8 cellular contexts compared by ENCODE assay signal in the genomic region with DNA sequence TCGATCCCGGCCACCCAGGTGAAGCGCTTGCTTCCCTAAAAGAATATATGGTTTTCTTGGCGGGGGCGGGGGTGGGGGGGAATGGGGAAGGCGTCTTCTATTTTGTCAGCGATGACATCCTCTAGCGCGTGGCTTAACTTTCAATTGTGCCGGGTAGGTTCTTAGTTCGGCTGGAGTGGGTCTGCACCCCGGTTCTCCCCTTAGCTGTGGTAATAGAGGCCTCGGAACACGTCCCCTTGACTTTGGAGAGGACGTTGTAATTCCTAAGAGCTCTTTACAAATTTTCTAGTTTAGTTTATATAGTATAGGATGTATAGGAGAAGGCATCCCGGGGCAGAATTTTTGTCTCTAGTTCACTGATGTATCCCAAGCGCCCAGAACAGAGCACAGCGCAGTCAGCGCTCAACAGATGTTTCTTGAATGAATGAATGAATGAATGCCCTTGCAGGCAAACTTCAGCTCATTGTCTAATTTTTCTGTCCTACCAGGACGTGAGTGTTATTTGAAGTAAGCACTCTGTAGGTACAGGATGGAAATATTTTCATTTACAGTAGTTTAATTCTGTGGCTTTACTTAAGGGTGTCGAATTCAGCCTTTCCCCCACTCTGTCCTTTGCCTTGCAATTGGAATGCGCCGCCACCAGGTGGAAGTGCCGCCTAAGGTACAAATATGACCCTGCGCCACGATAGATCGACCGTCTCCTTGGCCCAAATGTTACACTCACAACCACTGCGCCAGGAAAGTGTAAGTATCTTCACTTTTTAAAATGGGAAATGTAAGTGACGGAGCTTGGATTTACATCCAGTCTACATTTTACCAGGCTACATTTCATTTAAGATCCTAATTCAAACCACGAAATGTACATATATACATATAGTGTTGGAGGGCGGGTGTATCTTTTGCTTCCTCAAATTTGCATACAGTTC.
A peak's percentile ranks its signal among the peaks of the same experiment; 100 is the strongest.
DNase-seq lines count a peak whose midpoint lies in the region; ATAC-seq and TF ChIP-seq lines count a peak whose summit lies in the region.

No MANE protein-coding gene starts in this region.

- ATAC-seq in DND-41 (ENCODE audit: insufficient read depth, low read depth): peak; percentile 70
- ATAC-seq in GM21786 (IDR thresholded peaks at IDR 0.05; ENCODE audit: unreplicated experiment): peak; percentile 78

- DNase-seq in DND-41 (peak; percentile 78), KG1 (lab: John Stamatoyannopoulos, UW) (peak; percentile 50), RKO (ENCODE audit: low spot score) (peak; percentile 89), fibroblast of the conjunctiva (ENCODE audit: low read depth) (peak; percentile 70)
- peak; percentile 59 for DNase-seq in activated T-helper 9 cell treated with anti-CD3 and anti-CD28 coated beads, Interleukin-2, amount 50 U/mL, for 16 hours (ENCODE audit: low read depth)
- DNase-seq in stimulated activated naive CD4-positive, alpha-beta T cell treated with Interleukin-2 at 50 U/mL for 16 hours (lab: John Stamatoyannopoulos, UW): peak; percentile 70

- peak overlapping the region; percentile 26 to 86 (median 75) for H3K27ac Mint-ChIP-seq in nephron

- no peaks in the 10 kb centered on the region for H3K27me3 Mint-ChIP-seq in nephron (ENCODE audit: low read depth)

- peaks cover 30% of the 10 kb centered on the region for H3K36me3 ChIP-seq in DND-41 (ENCODE audit: insufficient read depth, low read length)

- H3K9ac ChIP-seq in DND-41 (ENCODE audit: low read depth, low read length): peak overlapping the region; percentile 93

- peak overlapping the region; percentile 93 for H3K4me2 ChIP-seq in DND-41 (ENCODE audit: insufficient read depth, low read length)

- H2AFZ ChIP-seq in DND-41 (ENCODE audit: low read depth, low read length): peak overlapping the region; percentile 99

- H3K4me1 ChIP-seq in DND-41 (ENCODE audit: insufficient read depth, low read length): peaks cover 34% of the 10 kb centered on the region

- H3K27me3 ChIP-seq in DND-41 (ENCODE audit: insufficient read depth, low read length, poor library complexity): no peaks in the 10 kb centered on the region

- H3K27ac ChIP-seq in DND-41 (ENCODE audit: low read length): peak overlapping the region; percentile 98

- peak overlapping the region; percentile 58 to 76 for H3K4me3 ChIP-seq in DND-41 (ENCODE audit: low read depth in 1 of 2, low read length in 2 of 2)

- peaks cover 16% of the 10 kb centered on the region for H3K36me3 Mint-ChIP-seq in nephron (ENCODE audit: low read depth)

- H3K4me1 Mint-ChIP-seq in nephron: peaks cover 23% of the 10 kb centered on the region

- peak; percentile 94 for TF ChIP-seq CTCF in DND-41 (IDR thresholded peaks at IDR 0.05; ENCODE audit: borderline replicate concordance, extremely low read depth, low read length, poor library complexity, severe bottlenecking)
- TF ChIP-seq CTCF in nephron (IDR thresholded peaks at IDR 0.05; ENCODE audit: unreplicated experiment in 3 of 3): peak; percentile 93 to 95 (median 93)

- H4K20me1 ChIP-seq in DND-41 (ENCODE audit: insufficient read depth, low read length): no peaks in the 10 kb centered on the region

- H3K9me3 Mint-ChIP-seq in nephron: no peaks in the 10 kb centered on the region

- peaks cover 33% of the 10 kb centered on the region for H3K79me2 ChIP-seq in DND-41 (ENCODE audit: insufficient read depth, low read length)

- no peaks in the 10 kb centered on the region for H3K9me3 ChIP-seq in DND-41 (ENCODE audit: insufficient read depth, low read length, severe bottlenecking)

- peak overlapping the region; percentile 95 to 98 (median 96) for H3K4me3 Mint-ChIP-seq in nephron

Comparison
In these comparisons a context has a peak if more than half of its experiments do, and no peak if none do; other contexts are left out.
1. Peak in every context shown above with its lines: DNase-seq, ATAC-seq, H3K4me3 ChIP-seq and H3K27ac ChIP-seq.